In genomic region chr20:53753880-53754459, GRCh38 we compare ENCODE assay signal across 9 cellular contexts.
DNase-seq lines count a peak whose midpoint lies in the region; ATAC-seq, FAIRE-seq and TF ChIP-seq lines count a peak whose summit lies in the region.
"Had no signal": no experiment of that assay in that cellular context is flagged by ENCODE, and none has a peak within 500 bp of the region (broad histone marks: within the 10 kb centered on the region; RNA-seq: fewer than 3 reads in every experiment).

No MANE protein-coding gene starts in this region.

- no peak overlapping the region for H3K4me3 ChIP-seq in SK-N-SH (ENCODE audit: low read depth in 2 of 2, low read length in 1 of 2)
- H3K4me3 ChIP-seq in OCI-LY1 (ENCODE audit: low read depth, low read length, poor library complexity, severe bottlenecking), result peak overlapping the region; percentile 39
- no peak overlapping the region for H3K4me3 ChIP-seq in colonic mucosa
- no peak overlapping the region for H3K4me3 ChIP-seq in small intestine (ENCODE audit: low read depth in 1 of 2, low read length in 2 of 2)
- no peak overlapping the region for H3K4me3 ChIP-seq in thyroid gland (replicated peaks in 1 of 3)
- H3K4me3 ChIP-seq: gastrocnemius medialis had no signal

- H3K27ac ChIP-seq in SK-N-SH (ENCODE audit: low read depth in 2 of 2, low read length in 1 of 2), result no peak overlapping the region
- H3K27ac ChIP-seq in OCI-LY1 (ENCODE audit: low read depth, low read length, poor library complexity, severe bottlenecking), result peak overlapping the region; percentile 90
- H3K27ac ChIP-seq in colonic mucosa, result peak overlapping the region; percentile 75
- peak overlapping the region; percentile 14 to 24 for H3K27ac ChIP-seq in small intestine (ENCODE audit: low read depth in 1 of 2, low read length in 1 of 2)
- no peak overlapping the region for H3K27ac ChIP-seq in thyroid gland
- H3K27ac ChIP-seq: gastrocnemius medialis had no signal

- POLR2A ChIA-PET in SK-N-SH (lab: Yijun Ruan, JAX), result no interaction called here

- H3K9ac ChIP-seq in SK-N-SH (no peak overlapping the region), OCI-LY1 (ENCODE audit: low read length) (peak overlapping the region; percentile 36), colonic mucosa (ENCODE audit: low read depth in 2 of 2, low read length in 2 of 2) (peak overlapping the region in 1 of 2 donors; percentile 29)

- intact Hi-C loops in colonic mucosa (cut with DNase I) (loop anchor here (10.0 kb wide), 1 partner anchor 179 kb away; no protein-coding TSS in a partner anchor), thyroid gland (cut with DNase I) (no loop called here)

- no peaks in the 10 kb centered on the region for H3K9me2 ChIP-seq in SK-N-SH
- H3K9me2 ChIP-seq in OCI-LY1 (ENCODE audit: low read depth, low read length), result no peaks in the 10 kb centered on the region

- 75% methylated on average over 2 of the region's 2 CpGs for WGBS in SK-N-SH (ENCODE audit: low lambda C conversion rate)
- 45 to 55% (median 53%) methylated on average over 2 of the region's 2 CpGs for WGBS in small intestine, 3 donors
- WGBS in thyroid gland, 2 donors, result 72 to 87% methylated on average over 2 of the region's 2 CpGs

- DNase-seq in SK-N-SH, result no peak
- no peak for DNase-seq in colonic mucosa
- no peak for DNase-seq in small intestine
- DNase-seq in DMS79 treated with DMSO at 0.1 percent for 48 hours (lab: John Stamatoyannopoulos, UW), result no peak
- DNase-seq in GDM1 (lab: John Stamatoyannopoulos, UW), result no peak
- DNase-seq in thyroid gland, result no peak
- DNase-seq: gastrocnemius medialis had no signal

- H3K36me3 ChIP-seq in SK-N-SH (replicated peaks in 1 of 2; ENCODE audit: control insufficient read depth in 1 of 2, insufficient read depth in 2 of 2, low read length in 1 of 2), result no peaks in the 10 kb centered on the region
- H3K36me3 ChIP-seq in OCI-LY1 (ENCODE audit: insufficient read depth, low read length), result no peaks in the 10 kb centered on the region
- H3K36me3 ChIP-seq in colonic mucosa, result no peaks in the 10 kb centered on the region
- no peaks in the 10 kb centered on the region for H3K36me3 ChIP-seq in small intestine (ENCODE audit: control insufficient read depth in 2 of 2, insufficient read depth in 2 of 2, low read length in 2 of 2)
- no peaks in the 10 kb centered on the region for H3K36me3 ChIP-seq in thyroid gland
- H3K36me3 ChIP-seq: gastrocnemius medialis had no signal

- H4K20me1 ChIP-seq in SK-N-SH (ENCODE audit: insufficient read depth) (no peaks in the 10 kb centered on the region), OCI-LY1 (ENCODE audit: insufficient read depth, low read length) (no peaks in the 10 kb centered on the region)

- H3K27me3 ChIP-seq in SK-N-SH (ENCODE audit: insufficient read depth) (no peaks in the 10 kb centered on the region), OCI-LY1 (ENCODE audit: insufficient read depth, low read length) (no peaks in the 10 kb centered on the region), colonic mucosa (no peaks in the 10 kb centered on the region), small intestine (ENCODE audit: control insufficient read depth in 2 of 2, insufficient read depth in 2 of 2, low read length in 2 of 2) (no peaks in the 10 kb centered on the region), thyroid gland (no peaks in the 10 kb centered on the region)
- H3K27me3 ChIP-seq: gastrocnemius medialis had no signal

- H3K4me2 ChIP-seq in SK-N-SH, result no peak overlapping the region
- H3K4me2 ChIP-seq in OCI-LY1 (ENCODE audit: low read length), result peak overlapping the region; percentile 68

- no peaks in the 10 kb centered on the region for H3K79me2 ChIP-seq in SK-N-SH (ENCODE audit: insufficient read depth)
- no peaks in the 10 kb centered on the region for H3K79me2 ChIP-seq in OCI-LY1 (ENCODE audit: insufficient read depth, low read length)

- H3K4me1 ChIP-seq in SK-N-SH (ENCODE audit: control insufficient read depth in 1 of 2, insufficient read depth in 2 of 2, low read depth in 1 of 2, low read length in 1 of 2) (peaks cover 12 to 23% of the 10 kb centered on the region in 2 experiments; a peak in 3 of 4 replicates), OCI-LY1 (ENCODE audit: insufficient read depth, low read length, severe bottlenecking) (peaks cover 73% of the 10 kb centered on the region), colonic mucosa (peaks cover 16% of the 10 kb centered on the region), small intestine (ENCODE audit: control insufficient read depth in 2 of 2, insufficient read depth in 1 of 2, low read depth in 1 of 2, low read length in 1 of 2) (peaks cover 2 to 12% of the 10 kb centered on the region in 2 donors), thyroid gland (peaks cover 8 to 14% of the 10 kb centered on the region in 2 donors)

- CTCF ChIA-PET in SK-N-SH (lab: Yijun Ruan, JAX), result interaction anchor here (0.8 to 0.9 kb wide), 2 partner anchors 141 to 309 kb away, joined by 3 read pairs; no protein-coding TSS in a partner anchor

- TF ChIP-seq RAD21 in SK-N-SH (IDR thresholded peaks at IDR 0.05; ENCODE audit: low read length), result no peak

- no peak for TF ChIP-seq CTCF in SK-N-SH (IDR thresholded peaks at IDR 0.05)
- no peak for TF ChIP-seq CTCF in OCI-LY1 (IDR thresholded peaks at IDR 0.05; ENCODE audit: low read length)
- TF ChIP-seq CTCF in colonic mucosa (IDR thresholded peaks at IDR 0.05), result no peak
- no peak for TF ChIP-seq CTCF in thyroid gland (IDR thresholded peaks at IDR 0.05)

- H3K9me3 ChIP-seq in SK-N-SH (no peaks in the 10 kb centered on the region), OCI-LY1 (ENCODE audit: low read length) (no peaks in the 10 kb centered on the region), colonic mucosa (no peaks in the 10 kb centered on the region), small intestine (ENCODE audit: control insufficient read depth, low read depth) (no peaks in the 10 kb centered on the region), thyroid gland (no peaks in the 10 kb centered on the region)
- H3K9me3 ChIP-seq: gastrocnemius medialis had no signal

- peaks cover 19% of the 10 kb centered on the region for H3F3A ChIP-seq in SK-N-SH (replicated peaks; ENCODE audit: insufficient read depth)
- H3F3A ChIP-seq in OCI-LY1 (ENCODE audit: insufficient read depth, low read length), result peaks cover 14% of the 10 kb centered on the region; the same call in 1 of the 2 replicates

- ATAC-seq in SK-N-SH treated with all-trans-retinoic acid at 6 μM for 48 hours, result no peak

- H2AFZ ChIP-seq in SK-N-SH (ENCODE audit: low read depth), result 0 out of 2 replicates have a peak overlapping the region, but pooled peaks have one; percentile 11
- H2AFZ ChIP-seq in OCI-LY1 (ENCODE audit: low read length), result no peak overlapping the region; the same call in 1 of the 2 replicates

- FAIRE-seq in small intestine (lab: Jason Lieb, UNC), result no peak

- no peak for TF ChIP-seq EP300 in SK-N-SH (IDR thresholded peaks at IDR 0.05; ENCODE audit: borderline replicate concordance in 1 of 2, low read depth in 1 of 2, low read length in 1 of 2)

- no peak for TF ChIP-seq POLR2A in thyroid gland (IDR thresholded peaks at IDR 0.05)

TF ChIP-seq in SK-N-SH, 30 proteins besides CTCF, POLR2A, EP300 and RAD21 (continues in another document):
- TF ChIP-seq PBX3 (IDR thresholded peaks at IDR 0.05), result no peak
- TF ChIP-seq TEAD4 (IDR thresholded peaks at IDR 0.05; ENCODE audit: borderline replicate concordance, insufficient read depth), result no peak
- TF ChIP-seq NFIC (IDR thresholded peaks at IDR 0.05; ENCODE audit: borderline replicate concordance), result no peak
- TF ChIP-seq SIN3A (IDR thresholded peaks at IDR 0.05; ENCODE audit: borderline replicate concordance, low read depth, low read length), result no peak
- TF ChIP-seq EZH2phosphoT487 (IDR thresholded peaks at IDR 0.05; ENCODE audit: borderline replicate concordance, low read depth), result no peak

TF ChIP-seq in SK-N-SH treated with all-trans-retinoic acid at 6 μM for 48 hours, 23 proteins besides CTCF, POLR2A, EP300 and RAD21 (continues in another document):
- TF ChIP-seq ISL1 (CRISPR knock-in tag; IDR thresholded peaks at IDR 0.05) (no peak), CSDC2 (CRISPR knock-in tag; IDR thresholded peaks at IDR 0.05) (no peak), TSHZ2 (CRISPR knock-in tag; IDR thresholded peaks at IDR 0.05) (no peak), TCF4 (CRISPR knock-in tag; IDR thresholded peaks at IDR 0.05; ENCODE audit: borderline replicate concordance) (no peak), ZNF70 (CRISPR knock-in tag; IDR thresholded peaks at IDR 0.05) (no peak)

Comparison
In these comparisons a context has a peak if more than half of its experiments do, and no peak if none do; other contexts are left out.
1. H3K27ac ChIP-seq: peak in OCI-LY1 (single experiment), colonic mucosa (single experiment) and small intestine (2 of 2); none in SK-N-SH (0 of 2) and thyroid gland (0 of 3).